Comparison of ENCODE assay signal across 9 cellular contexts in the genomic region with DNA sequence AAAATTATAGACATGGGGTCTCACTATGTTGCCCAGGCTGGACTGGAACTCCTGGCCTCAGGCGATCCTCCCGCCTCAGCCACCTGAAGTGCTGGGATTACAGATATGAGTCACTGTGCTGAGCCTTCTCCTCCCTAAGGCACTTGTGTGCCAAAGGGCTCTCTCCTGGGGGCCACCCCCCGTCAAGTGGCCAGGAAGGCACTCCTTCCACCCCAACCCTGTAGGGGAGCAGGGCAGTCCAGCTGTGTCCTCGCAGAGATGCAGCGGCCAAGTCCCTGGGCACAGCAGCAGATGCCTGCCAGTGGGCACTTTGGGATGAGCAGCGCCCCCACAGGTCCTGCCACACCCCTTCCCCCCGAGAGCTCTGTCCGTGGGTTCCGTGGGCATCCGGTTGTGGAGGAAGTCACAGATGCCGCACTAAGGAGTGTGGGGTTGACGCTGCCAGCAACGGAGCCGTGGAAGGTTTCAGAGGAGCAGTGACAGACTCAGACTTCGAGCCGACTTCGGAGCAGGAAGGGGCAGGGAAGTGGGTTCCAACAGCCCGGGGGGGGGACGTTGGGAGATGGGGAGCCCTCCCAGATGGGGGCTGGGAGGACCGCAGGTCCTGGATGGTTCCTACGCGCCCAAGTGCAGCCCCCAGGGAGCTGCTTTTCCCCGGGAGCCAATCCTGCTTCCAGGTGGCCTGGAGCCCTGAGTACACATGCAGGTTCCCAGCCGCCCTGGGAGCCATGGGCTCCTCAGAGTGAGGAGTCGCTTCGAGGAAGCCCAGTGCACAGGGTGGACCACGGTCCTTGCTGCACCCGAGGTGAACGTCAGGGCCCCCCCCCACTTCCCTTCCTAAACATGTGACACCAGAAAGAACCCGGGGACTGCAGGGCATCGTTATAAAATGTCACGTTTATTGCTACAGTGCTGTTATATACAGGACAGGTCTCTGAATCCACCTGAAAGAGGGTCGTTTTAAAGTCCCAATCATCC. TPM values are rescaled to one million over a fixed set of nuclear protein-coding genes. Genes with fewer than 3 reads are reported as not detected.
DNase-seq lines count a peak whose midpoint lies in the region; ATAC-seq and FAIRE-seq lines count a peak whose summit lies in the region.
"Had no signal": no experiment of that assay in that cellular context is flagged by ENCODE, and none has a peak within 500 bp of the region (broad histone marks: within the 10 kb centered on the region; RNA-seq: fewer than 3 reads in every experiment).

No MANE protein-coding gene starts in this region.

- POLR2A ChIA-PET in naive thymus-derived CD8-positive, alpha-beta T cell (lab: Charles Lee), result interaction anchor here (1.4 to 1.9 kb wide), 2 partner anchors 16 to 44 kb away, joined by 8 to 9 read pairs; partner anchors contain the start of genes MBD3 and TCF3

- H3K4me3 Mint-ChIP-seq in activated T-cell treated with anti-CD3 and anti-CD28 coated beads, Interleukin-2, amount 50 U/mL, for 24 hours, result no peak overlapping the region
- H3K4me3 Mint-ChIP-seq in naive thymus-derived CD8-positive, alpha-beta T cell, result peak overlapping the region; percentile 70 to 88 (median 85)

- peak overlapping the region; percentile 44 for H3K27ac Mint-ChIP-seq in activated T-cell treated with anti-CD3 and anti-CD28 coated beads, Interleukin-2, amount 50 U/mL, for 24 hours
- peak overlapping the region; percentile 61 to 93 (median 80) for H3K27ac Mint-ChIP-seq in naive thymus-derived CD8-positive, alpha-beta T cell

- H3K36me3 Mint-ChIP-seq in activated T-cell treated with anti-CD3 and anti-CD28 coated beads, Interleukin-2, amount 50 U/mL, for 24 hours (ENCODE audit: low read depth), result peaks cover 50% of the 10 kb centered on the region
- H3K36me3 Mint-ChIP-seq in naive thymus-derived CD8-positive, alpha-beta T cell, result peaks cover 0 to 21% (median 7%) of the 10 kb centered on the region in 3 donors

- FAIRE-seq in RCC 7860 (lab: Jason Lieb, UNC), result no peak
- FAIRE-seq: endometrium had no signal

- no peaks in the 10 kb centered on the region for H3K27me3 Mint-ChIP-seq in activated T-cell treated with anti-CD3 and anti-CD28 coated beads, Interleukin-2, amount 50 U/mL, for 24 hours
- no peaks in the 10 kb centered on the region for H3K27me3 Mint-ChIP-seq in naive thymus-derived CD8-positive, alpha-beta T cell

- DNase-seq in Daoy (ENCODE audit: low read depth) (peak; percentile 89), LoVo (ENCODE audit: low spot score) (peak; percentile 12), RCC 7860 (ENCODE audit: low spot score) (no peak)
- peak; percentile 51 for DNase-seq in activated T-cell treated with anti-CD3 and anti-CD28 coated beads, Interleukin-2, amount 50 U/mL, for 24 hours
- DNase-seq in naive thymus-derived CD8-positive, alpha-beta T cell, result peak in 7 of 10 donors; percentile 21 to 72 (median 39)

- ATAC-seq in naive thymus-derived CD8-positive, alpha-beta T cell, result no peak
- ATAC-seq in GM18867 (IDR thresholded peaks at IDR 0.05; ENCODE audit: unreplicated experiment), result no peak
- ATAC-seq in HG03378 (IDR thresholded peaks at IDR 0.05; ENCODE audit: unreplicated experiment), result no peak
- no peak for ATAC-seq in HG03139 (IDR thresholded peaks at IDR 0.05; ENCODE audit: unreplicated experiment)

- H3K4me1 Mint-ChIP-seq in activated T-cell treated with anti-CD3 and anti-CD28 coated beads, Interleukin-2, amount 50 U/mL, for 24 hours (ENCODE audit: low read depth), result peaks cover 52% of the 10 kb centered on the region
- H3K4me1 Mint-ChIP-seq in naive thymus-derived CD8-positive, alpha-beta T cell, result peaks cover 16 to 66% (median 55%) of the 10 kb centered on the region in 4 donors

- H3K9me3 Mint-ChIP-seq in activated T-cell treated with anti-CD3 and anti-CD28 coated beads, Interleukin-2, amount 50 U/mL, for 24 hours, result no peaks in the 10 kb centered on the region
- no peaks in the 10 kb centered on the region for H3K9me3 Mint-ChIP-seq in naive thymus-derived CD8-positive, alpha-beta T cell

RNA-seq across cellular contexts. Expression of gene UQCR11, which starts 3.4 kb away (rescaled TPM):
- total RNA-seq in Daoy (2014; rRNA removed; shearing (Covaris generic)), result 84.4 and 85.5 TPM in 2 replicates
- total RNA-seq in naive thymus-derived CD8-positive, alpha-beta T cell, result 100 to 1,000 TPM; 130 to 132 TPM
- polyA plus RNA-seq in naive thymus-derived CD8-positive, alpha-beta T cell, result 100 to 1,000 TPM; 545 to 646 (median 558) TPM

RNA-seq across cellular contexts. Expression of gene MBD3, which starts 16.0 kb away (rescaled TPM):
- total RNA-seq in Daoy (2014; rRNA removed; shearing (Covaris generic)), result 115 and 130 TPM in 2 replicates
- 10 to 100 TPM; 74.2 to 77.4 TPM for total RNA-seq in naive thymus-derived CD8-positive, alpha-beta T cell
- 10 to 100 TPM in 2 of 3 donors, 1 to 10 TPM in 1; 9.6 to 23.5 (median 12.8) TPM for polyA plus RNA-seq in naive thymus-derived CD8-positive, alpha-beta T cell

RNA-seq across cellular contexts. Expression of gene MEX3D, which starts 40.6 kb away (rescaled TPM):
- total RNA-seq in Daoy (2014; rRNA removed; shearing (Covaris generic)), result 71.4 and 72.7 TPM in 2 replicates
- total RNA-seq in naive thymus-derived CD8-positive, alpha-beta T cell, result 1 to 10 TPM; 3.0 to 4.4 TPM
- polyA plus RNA-seq in naive thymus-derived CD8-positive, alpha-beta T cell, result under 1 TPM in 1 of 3 donors, not detected in 2; 0.08 TPM

RNA-seq across cellular contexts. Expression of gene TCF3, which starts 43.7 kb away (rescaled TPM):
- 91.7 and 92.8 TPM in 2 replicates for total RNA-seq in Daoy (2014; rRNA removed; shearing (Covaris generic))
- 100 to 1,000 TPM in 1 of 2 experiments, 10 to 100 TPM in 1; 97.4 to 102 TPM for total RNA-seq in naive thymus-derived CD8-positive, alpha-beta T cell
- polyA plus RNA-seq in naive thymus-derived CD8-positive, alpha-beta T cell, result 10 to 100 TPM in 2 of 3 donors, 1 to 10 TPM in 1; 7.8 to 33.0 (median 13.0) TPM

Comparison
In these comparisons a context has a peak if more than half of its experiments do, and no peak if none do; other contexts are left out.
1. RNA of gene MEX3D, which starts 40.6 kb away (total RNA-seq): 71.4 to 72.7 TPM in Daoy; 3.0 to 4.4 TPM in naive thymus-derived CD8-positive, alpha-beta T cell; every median in the first group is over 10 times any median in the second.